Comparison of ENCODE assay signal across 8 cellular contexts in genomic region chr2:26876260-26876659, GRCh38. TPM values are rescaled to one million over a fixed set of nuclear protein-coding genes. Genes with fewer than 3 reads are reported as not detected.
"Had no signal": no experiment of that assay in that cellular context is flagged by ENCODE, and none has a peak within 500 bp of the region (broad histone marks: within the 10 kb centered on the region; RNA-seq: fewer than 3 reads in every experiment).

No MANE protein-coding gene starts in this region.

- DNase-seq: GDM1, GF-D8 had no signal

- H3K4me3 ChIP-seq: GM12878 had no signal

- FAIRE-seq: G401.6, GM12878, GM12891, GM12892, GM18507, GM19239 had no signal

- ATAC-seq: GM12878 had no signal

RNA-seq across cellular contexts. Expression of gene DPYSL5, which starts 28.3 kb away (rescaled TPM):
- total RNA-seq: GM12878 had no signal
- polyA plus RNA-seq: GM12878 had no signal
